ENCODE assay signal across 1 cellular context in genomic region chr14:102696332-102696731, GRCh38.
TF ChIP-seq lines count a peak whose summit lies in the region.

No MANE protein-coding gene starts in this region.

TF ChIP-seq in H1, 55 proteins besides CTCF, POLR2A, EP300 and RAD21:
- TF ChIP-seq SP4 (IDR thresholded peaks at IDR 0.05; ENCODE audit: low read length) = no peak
- TF ChIP-seq NRF1 (IDR thresholded peaks at IDR 0.05; ENCODE audit: low read depth, low read length) = no peak
- no peak for TF ChIP-seq CTBP2 (IDR thresholded peaks at IDR 0.05; ENCODE audit: borderline replicate concordance, insufficient read depth, insufficient read length, low read length)
- no peak for TF ChIP-seq BACH1 (IDR thresholded peaks at IDR 0.05; ENCODE audit: low read length)
- no peak for TF ChIP-seq ASH2L (IDR thresholded peaks at IDR 0.05; ENCODE audit: low read length)
